ENCODE assay signal across 1 cellular context in genomic region chr13:36030670-36031331, GRCh38.
TF ChIP-seq lines count a peak whose summit lies in the region.

No MANE protein-coding gene starts in this region.

TF ChIP-seq in GM12878, 131 proteins besides CTCF, POLR2A, EP300 and RAD21 (continued from another document):
- TF ChIP-seq CUX1 (IDR thresholded peaks at IDR 0.05; ENCODE audit: insufficient replicate concordance, low read depth, low read length): no peak
- TF ChIP-seq IRF4 (IDR thresholded peaks at IDR 0.05; ENCODE audit: low read depth, low read length): no peak
- no peak for TF ChIP-seq POU2F2 (IDR thresholded peaks at IDR 0.05; ENCODE audit: borderline replicate concordance, low read depth, low read length)
- TF ChIP-seq IKZF1 (conservative IDR thresholded peaks at IDR 0.05): peak; percentile 74
- TF ChIP-seq ATF2 (IDR thresholded peaks at IDR 0.05; ENCODE audit: low read length): no peak
- TF ChIP-seq USF1 (IDR thresholded peaks at IDR 0.05; ENCODE audit: borderline replicate concordance, extremely low read length, insufficient read depth, low read depth, low read length): no peak
- TF ChIP-seq CHD4 (IDR thresholded peaks at IDR 0.05): no peak
- peak; percentile 44 to 57; a peak in 2 of 4 replicates for TF ChIP-seq IKZF2 (IDR thresholded peaks at IDR 0.05)
- no peak for TF ChIP-seq ZBTB11 (CRISPR knock-in tag; IDR thresholded peaks at IDR 0.05)
- TF ChIP-seq YY1 (IDR thresholded peaks at IDR 0.05; ENCODE audit: low read depth, low read length): no peak
- no peak for TF ChIP-seq SKIL (IDR thresholded peaks at IDR 0.05; ENCODE audit: low read depth, poor library complexity, severe bottlenecking)
- TF ChIP-seq ZNF217 (IDR thresholded peaks at IDR 0.05): no peak
- TF ChIP-seq SREBF2 (IDR thresholded peaks at IDR 0.05; ENCODE audit: low read length): no peak
- TF ChIP-seq PAX8 (IDR thresholded peaks at IDR 0.05): no peak
- no peak for TF ChIP-seq JUNB (IDR thresholded peaks at IDR 0.05)
- TF ChIP-seq MEF2B (IDR thresholded peaks at IDR 0.05; ENCODE audit: partially characterized antibody, poor library complexity, severe bottlenecking): peak; percentile 35
